Comparison of ENCODE assay signal across 25 cellular contexts in the genomic region with DNA sequence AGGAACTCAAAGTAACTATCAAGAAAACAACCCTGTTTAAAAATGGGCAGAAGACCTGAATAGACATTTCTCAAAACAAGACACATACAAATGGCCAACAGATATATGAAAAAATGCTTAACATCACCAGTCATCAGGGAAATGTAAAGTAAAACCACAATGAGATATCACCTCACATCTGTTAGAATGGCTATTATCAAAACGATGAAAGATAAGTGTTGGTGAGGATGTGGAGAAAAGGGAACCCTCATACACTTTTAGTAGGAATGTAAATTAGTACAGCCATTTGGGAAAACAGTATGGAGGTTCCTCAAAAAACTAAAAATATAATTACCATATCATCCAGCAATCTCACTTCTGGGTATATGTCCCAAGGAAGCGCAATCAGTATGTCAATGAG. TPM values are rescaled to one million over a fixed set of nuclear protein-coding genes. Genes with fewer than 3 reads are reported as not detected.
DNase-seq lines count a peak whose midpoint lies in the region; ATAC-seq and TF ChIP-seq lines count a peak whose summit lies in the region.
"Had no signal": no experiment of that assay in that cellular context is flagged by ENCODE, and none has a peak within 500 bp of the region (broad histone marks: within the 10 kb centered on the region; RNA-seq: fewer than 3 reads in every experiment).

No MANE protein-coding gene starts in this region.

- peaks cover 73% of the 10 kb centered on the region for H3K79me2 ChIP-seq in Karpas-422 (ENCODE audit: low read length)

- peaks cover 60% of the 10 kb centered on the region for H3K36me3 Mint-ChIP-seq in CD4-positive, alpha-beta T cell (ENCODE audit: low read depth)
- H3K36me3 Mint-ChIP-seq in activated naive CD8-positive, alpha-beta T cell treated with anti-CD3 and anti-CD28 coated beads for 36 hours: peaks cover 38% of the 10 kb centered on the region
- peaks cover 9 to 42% (median 29%) of the 10 kb centered on the region in 5 donors for H3K36me3 Mint-ChIP-seq in naive thymus-derived CD4-positive, alpha-beta T cell
- H3K36me3 Mint-ChIP-seq: mesothelial cell of epicardium had no signal

- no peak overlapping the region for H3K27ac ChIP-seq in CD4-positive, alpha-beta T cell (ENCODE audit: low read depth, low read length)
- peak overlapping the region; percentile 14; the same call in 1 of the 2 replicates for H3K27ac ChIP-seq in Karpas-422 (ENCODE audit: low read length)
- no peak overlapping the region for H3K27ac ChIP-seq in naive thymus-derived CD4-positive, alpha-beta T cell (ENCODE audit: low read depth, low read length)
- no peak overlapping the region for H3K27ac ChIP-seq in testis
- H3K27ac ChIP-seq: GM23248 had no signal

- intact Hi-C loops in CD4-positive, alpha-beta T cell (cut with DNase I, micrococcal nuclease): no loop called here
- intact Hi-C loops in naive thymus-derived CD4-positive, alpha-beta T cell (cut with micrococcal nuclease): loop anchor here in 1 of 2 donors (10.0 kb wide), 1 partner anchor 52 kb away; no protein-coding TSS in a partner anchor
- intact Hi-C loops in mucosa of descending colon (cut with DNase I, micrococcal nuclease): no loop called here
- intact Hi-C loops in testis (cut with DNase I; ENCODE audit: low total_unique reads): no loop called here

- no peak for TF ChIP-seq POLR2A in testis (IDR thresholded peaks at IDR 0.05)

- ATAC-seq in CD4-positive, alpha-beta T cell (ENCODE audit: poor library complexity): no peak
- ATAC-seq in naive thymus-derived CD4-positive, alpha-beta T cell: no peak
- ATAC-seq in mucosa of descending colon: no peak
- ATAC-seq: PC-3 had no signal

- no peak overlapping the region for H3K9ac ChIP-seq in Karpas-422 (ENCODE audit: low read length)
- H3K9ac ChIP-seq: GM23248 had no signal

- H3K36me3 ChIP-seq in Karpas-422 (ENCODE audit: insufficient read depth, low read length) (peaks cover 52% of the 10 kb centered on the region), mucosa of descending colon (ENCODE audit: low read depth) (no peaks in the 10 kb centered on the region), testis (ENCODE audit: low read depth, missing control alignments) (no peaks in the 10 kb centered on the region)
- peaks cover 0 to 12% (median 4%) of the 10 kb centered on the region in 3 experiments for H3K36me3 ChIP-seq in naive thymus-derived CD4-positive, alpha-beta T cell (ENCODE audit: control insufficient read depth in 2 of 3, insufficient read depth in 3 of 3, low read length in 3 of 3)

- no peaks in the 10 kb centered on the region for H3K9me3 ChIP-seq in CD4-positive, alpha-beta T cell (ENCODE audit: control insufficient read depth, low read length)
- H3K9me3 ChIP-seq in Karpas-422 (ENCODE audit: low read length) (no peaks in the 10 kb centered on the region), mucosa of descending colon (no peaks in the 10 kb centered on the region), testis (no peaks in the 10 kb centered on the region)
- H3K9me3 ChIP-seq in naive thymus-derived CD4-positive, alpha-beta T cell (ENCODE audit: control insufficient read depth in 2 of 3, low read length in 3 of 3): no peaks in the 10 kb centered on the region

- 88 to 94% methylated on average over 2 of the region's 2 CpGs for WGBS in testis, 2 donors

- H2AFZ ChIP-seq in Karpas-422 (ENCODE audit: low read length): no peak overlapping the region
- H2AFZ ChIP-seq: GM23248 had no signal

- H3K4me1 ChIP-seq in Karpas-422 (ENCODE audit: low read length): peaks cover 43% of the 10 kb centered on the region
- peaks cover 9 to 14% of the 10 kb centered on the region in 2 donors for H3K4me1 ChIP-seq in naive thymus-derived CD4-positive, alpha-beta T cell (ENCODE audit: control insufficient read depth in 2 of 2, insufficient read depth in 2 of 2, low read length in 2 of 2)
- peaks cover 9% of the 10 kb centered on the region for H3K4me1 ChIP-seq in mucosa of descending colon (ENCODE audit: low read depth)
- peaks cover 3% of the 10 kb centered on the region for H3K4me1 ChIP-seq in testis

- no peak for TF ChIP-seq CTCF in CD4-positive, alpha-beta T cell (IDR thresholded peaks at IDR 0.05)
- TF ChIP-seq CTCF in mucosa of descending colon (IDR thresholded peaks at IDR 0.05): no peak
- no peak for TF ChIP-seq CTCF in testis (IDR thresholded peaks at IDR 0.05)

- H3K27me3 Mint-ChIP-seq in CD4-positive, alpha-beta T cell: no peaks in the 10 kb centered on the region
- H3K27me3 Mint-ChIP-seq in activated naive CD8-positive, alpha-beta T cell treated with anti-CD3 and anti-CD28 coated beads for 36 hours: no peaks in the 10 kb centered on the region
- no peaks in the 10 kb centered on the region for H3K27me3 Mint-ChIP-seq in naive thymus-derived CD4-positive, alpha-beta T cell

- no peak for DNase-seq in CD4-positive, alpha-beta T cell
- DNase-seq in Karpas-422 (peak; percentile 39), mucosa of descending colon (no peak), NCI-H1105 treated with DMSO at 0.1 percent for 48 hours (lab: John Stamatoyannopoulos, UW) (no peak), testis (no peak)
- DNase-seq in activated naive CD8-positive, alpha-beta T cell treated with anti-CD3 and anti-CD28 coated beads for 36 hours: no peak
- no peak for DNase-seq in naive thymus-derived CD4-positive, alpha-beta T cell
- DNase-seq: activated CD4-positive, alpha-beta T cell treated with anti-CD3 and anti-CD28 coated beads, Interleukin-2, amount 50 U/mL, for 1 hour; activated gamma-delta T cell treated with Interleukin-2 at 50 U/mL for 16 hours; DMS79; GM23248; Kasumi-1; NCI-H1092; NCI-H2029 treated with DMSO at 0.1 percent for 48 hours; NCI-H226; NCI-H774; PC-3; Right ventricle myocardium superior; stimulated activated CD4-positive, alpha-beta T cell treated with anti-CD3 and anti-CD28 coated beads, Interleukin-1b, Interleukin-23, amount 100 ng/mL, for 48 hours; stimulated activated naive CD4-positive, alpha-beta T cell had no signal

- peak overlapping the region; percentile 43 for H3K4me3 ChIP-seq in Karpas-422 (ENCODE audit: low read length)
- H3K4me3 ChIP-seq in naive thymus-derived CD4-positive, alpha-beta T cell (ENCODE audit: low read length): no peak overlapping the region
- H3K4me3 ChIP-seq in mucosa of descending colon: no peak overlapping the region
- no peak overlapping the region for H3K4me3 ChIP-seq in testis
- H3K4me3 ChIP-seq: GM23248 had no signal

- no peaks in the 10 kb centered on the region for H3K9me3 Mint-ChIP-seq in CD4-positive, alpha-beta T cell
- peaks cover 3% of the 10 kb centered on the region for H3K9me3 Mint-ChIP-seq in activated naive CD8-positive, alpha-beta T cell treated with anti-CD3 and anti-CD28 coated beads for 36 hours
- peaks cover 0 to 6% (median 0%) of the 10 kb centered on the region in 11 donors for H3K9me3 Mint-ChIP-seq in naive thymus-derived CD4-positive, alpha-beta T cell

- H3K4me1 Mint-ChIP-seq in CD4-positive, alpha-beta T cell (ENCODE audit: low read depth): peaks cover 62% of the 10 kb centered on the region
- peaks cover 35% of the 10 kb centered on the region for H3K4me1 Mint-ChIP-seq in activated naive CD8-positive, alpha-beta T cell treated with anti-CD3 and anti-CD28 coated beads for 36 hours
- H3K4me1 Mint-ChIP-seq in naive thymus-derived CD4-positive, alpha-beta T cell: peaks cover 45 to 74% (median 60%) of the 10 kb centered on the region in 7 donors

- H4K20me1 ChIP-seq in Karpas-422 (ENCODE audit: insufficient read depth, low read depth, low read length): no peaks in the 10 kb centered on the region

- CTCF ChIA-PET in CD4-positive, alpha-beta T cell (lab: Charles Lee): no interaction called here
- CTCF ChIA-PET in naive thymus-derived CD4-positive, alpha-beta T cell (lab: Charles Lee): no interaction called here

- no peaks in the 10 kb centered on the region for H3K27me3 ChIP-seq in CD4-positive, alpha-beta T cell (ENCODE audit: control insufficient read depth, insufficient read depth, low read length)
- H3K27me3 ChIP-seq in Karpas-422 (ENCODE audit: low read length) (no peaks in the 10 kb centered on the region), testis (no peaks in the 10 kb centered on the region)
- no peaks in the 10 kb centered on the region for H3K27me3 ChIP-seq in naive thymus-derived CD4-positive, alpha-beta T cell (ENCODE audit: control insufficient read depth in 2 of 2, insufficient read depth in 2 of 2, low read length in 2 of 2)

- no peaks in the 10 kb centered on the region for H3K9me2 ChIP-seq in Karpas-422 (replicated peaks; ENCODE audit: insufficient read depth, low read length)

- H3K4me2 ChIP-seq in Karpas-422 (ENCODE audit: low read depth, low read length, poor library complexity, severe bottlenecking): peak overlapping the region; percentile 82

- H3K4me3 Mint-ChIP-seq in CD4-positive, alpha-beta T cell: peak overlapping the region; percentile 47
- peak overlapping the region; percentile 14 for H3K4me3 Mint-ChIP-seq in activated naive CD8-positive, alpha-beta T cell treated with anti-CD3 and anti-CD28 coated beads for 36 hours
- H3K4me3 Mint-ChIP-seq in naive thymus-derived CD4-positive, alpha-beta T cell: peak overlapping the region; percentile 41 to 72 (median 54)
- H3K4me3 Mint-ChIP-seq: mesothelial cell of epicardium had no signal

- peak overlapping the region; percentile 16 for H3K27ac Mint-ChIP-seq in CD4-positive, alpha-beta T cell
- no peak overlapping the region for H3K27ac Mint-ChIP-seq in activated naive CD8-positive, alpha-beta T cell treated with anti-CD3 and anti-CD28 coated beads for 36 hours
- H3K27ac Mint-ChIP-seq in naive thymus-derived CD4-positive, alpha-beta T cell: peak overlapping the region in 2 of 9 donors; percentile 12 to 49
- H3K27ac Mint-ChIP-seq: mesothelial cell of epicardium had no signal

- POLR2A ChIA-PET in CD4-positive, alpha-beta T cell (lab: Charles Lee): no interaction called here
- POLR2A ChIA-PET in naive thymus-derived CD4-positive, alpha-beta T cell (lab: Charles Lee): no interaction called here

RNA-seq across cellular contexts. Expression of gene CTSS, which starts 3.0 kb away (rescaled TPM):
- total RNA-seq in CD4-positive, alpha-beta T cell: 10 to 100 TPM; 83.1 to 83.5 TPM
- total RNA-seq in Karpas-422 (2014; rRNA removed; shearing (Covaris generic); ENCODE audit: low replicate concordance): 136 and 160 TPM in 2 replicates
- 10 to 100 TPM; 38.5 to 38.9 TPM for total RNA-seq in activated naive CD8-positive, alpha-beta T cell treated with anti-CD3 and anti-CD28 coated beads for 36 hours
- total RNA-seq in naive thymus-derived CD4-positive, alpha-beta T cell: 1,000 to 10,000 TPM in 1 of 5 experiments, 100 to 1,000 TPM in 3, 10 to 100 TPM in 1; 91.1 to 1,020 (median 106) TPM
- 100 to 1,000 TPM; 102 to 131 TPM for polyA plus RNA-seq in naive thymus-derived CD4-positive, alpha-beta T cell
- total RNA-seq in mucosa of descending colon (100 to 1,000 TPM; 290 to 577 (median 544) TPM), testis (1 to 10 TPM; 7.4 to 9.2 TPM)
- 61.0 TPM for polyA plus RNA-seq in testis (ENCODE audit: insufficient read depth, low read depth, low replicate concordance)
- total RNA-seq: PC-3 had no signal

RNA-seq across cellular contexts. Expression of gene HORMAD1, which starts 41.9 kb away (rescaled TPM):
- not detected for total RNA-seq in CD4-positive, alpha-beta T cell
- 0.51 and 2.8 TPM in 2 replicates for total RNA-seq in Karpas-422 (2014; rRNA removed; shearing (Covaris generic); ENCODE audit: low replicate concordance)
- not detected for total RNA-seq in activated naive CD8-positive, alpha-beta T cell treated with anti-CD3 and anti-CD28 coated beads for 36 hours
- total RNA-seq in naive thymus-derived CD4-positive, alpha-beta T cell: 1 to 10 TPM in 1 of 5 experiments, under 1 TPM in 4; 0.35 to 1.4 (median 0.45) TPM
- not detected for polyA plus RNA-seq in naive thymus-derived CD4-positive, alpha-beta T cell
- total RNA-seq in mucosa of descending colon: 1 to 10 TPM in 2 of 3 donors, under 1 TPM in 1; 0.82 to 1.4 (median 1.3) TPM
- total RNA-seq in testis: 10 to 100 TPM; 56.6 to 89.9 TPM
- 164 TPM for polyA plus RNA-seq in testis (ENCODE audit: insufficient read depth, low read depth, low replicate concordance)
- total RNA-seq: dermis microvascular lymphatic vessel endothelial cell, endothelial cell of umbilical vein, GM23248, HT1080, mesothelial cell of epicardium, PC-3, Right ventricle myocardium superior, skeletal muscle tissue had no signal
- polyA plus RNA-seq: endothelial cell of umbilical vein, GM23248 had no signal

RNA-seq across cellular contexts. Expression of gene CTSK, which starts 45.5 kb away (rescaled TPM):
- total RNA-seq in CD4-positive, alpha-beta T cell: 10 to 100 TPM; 11.2 to 11.8 TPM
- 3.7 and 6.5 TPM in 2 replicates for total RNA-seq in Karpas-422 (2014; rRNA removed; shearing (Covaris generic); ENCODE audit: low replicate concordance)
- 1 to 10 TPM; 2.4 to 2.6 TPM for total RNA-seq in activated naive CD8-positive, alpha-beta T cell treated with anti-CD3 and anti-CD28 coated beads for 36 hours
- total RNA-seq in naive thymus-derived CD4-positive, alpha-beta T cell: 10 to 100 TPM in 2 of 5 experiments, 1 to 10 TPM in 3; 3.7 to 13.7 (median 6.9) TPM
- under 1 TPM; 0.31 TPM for polyA plus RNA-seq in naive thymus-derived CD4-positive, alpha-beta T cell
- total RNA-seq in mucosa of descending colon (10 to 100 TPM; 15.4 to 64.0 (median 30.3) TPM), testis (10 to 100 TPM; 15.4 to 24.7 TPM)
- 56.9 TPM for polyA plus RNA-seq in testis (ENCODE audit: insufficient read depth, low read depth, low replicate concordance)

Comparison
In these comparisons a context has a peak if more than half of its experiments do, and no peak if none do; other contexts are left out.
1. RNA of gene HORMAD1, which starts 41.9 kb away (total RNA-seq): 56.6 to 89.9 TPM in testis; 0.51 to 2.8 TPM in Karpas-422, 0.82 to 1.4 TPM in mucosa of descending colon, 0.35 to 1.4 TPM in naive thymus-derived CD4-positive, alpha-beta T cell, not detected in CD4-positive, alpha-beta T cell and not detected in activated naive CD8-positive, alpha-beta T cell treated with anti-CD3 and anti-CD28 coated beads for 36 hours; every median in the first group is over 10 times any median in the second.
2. Peak in every context shown above with its lines, with median percentiles within 50 percentile points of each other: H3K4me3 Mint-ChIP-seq.